Comparison of ENCODE assay signal across 17 cellular contexts in the genomic region with DNA sequence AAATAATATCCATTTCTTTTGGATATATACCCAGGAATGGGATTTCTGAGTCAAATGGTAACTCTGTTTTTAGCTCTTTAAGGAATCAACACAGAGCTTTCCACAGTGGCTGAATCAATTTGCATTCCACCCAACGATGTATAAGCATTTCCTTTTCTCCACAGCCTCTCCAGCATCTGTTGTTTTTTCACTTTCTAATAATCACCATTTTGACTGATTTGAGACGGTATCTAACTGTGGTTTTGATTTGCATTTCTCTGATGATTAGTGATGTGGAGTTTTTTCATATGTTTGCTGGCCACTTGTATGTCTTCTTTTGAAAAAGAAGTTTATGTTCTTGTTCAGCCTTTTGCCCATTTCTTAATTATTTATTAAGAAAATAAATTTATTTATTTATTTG.
"Had no signal": no experiment of that assay in that cellular context is flagged by ENCODE, and none has a peak within 500 bp of the region (broad histone marks: within the 10 kb centered on the region; RNA-seq: fewer than 3 reads in every experiment).

No MANE protein-coding gene starts in this region.

- H3K36me3 ChIP-seq: heart left ventricle, prostate gland, uterus had no signal

- H3K27me3 ChIP-seq: heart left ventricle, uterus had no signal

- H3K4me3 ChIP-seq: heart left ventricle, prostate gland, uterus had no signal

- H3K4me1 ChIP-seq: heart left ventricle, prostate gland, uterus had no signal

- DNase-seq: activated CD4-positive, alpha-beta T cell treated with anti-CD3 and anti-CD28 coated beads for 1 hour; activated gamma-delta T cell treated with Interleukin-2 at 50 U/mL for 16 hours; activated T-cell treated with anti-CD3 and anti-CD28 coated beads, Interleukin-2, amount 50 U/mL, for 1 hour; aorta; effector CD4-positive, alpha-beta T cell; heart left ventricle; left ventricle myocardium superior; mammary epithelial cell; midbrain; natural killer cell; stimulated activated CD4-positive, alpha-beta T cell treated with anti-CD3 and anti-CD28 coated beads, Interleukin-2, amount 100 ng/mL, for 48 hours; stimulated activated CD8-positive, alpha-beta memory T cell treated with anti-CD3 and anti-CD28 coated beads, Interleukin-4, amount 100 ng/mL, for 48 hours; stimulated activated naive B cell treated with anti-CD40 and anti-IgM and Interleukin-4, amounts not matched to agents 10 μg/mL and 1 μg/mL and 100 μg/mL, for 72 hours; trophoblast cell; uterus had no signal

- H3K27ac ChIP-seq: heart left ventricle, prostate gland, uterus had no signal

- H3K9me3 ChIP-seq: prostate gland, uterus had no signal

- ATAC-seq: activated naive CD4-positive, alpha-beta T cell treated with anti-CD3 and anti-CD28 coated beads, Interleukin-2, amount 50 U/mL, for 72 hours; heart left ventricle; left ventricle myocardium superior; natural killer cell; stimulated activated naive B cell treated with anti-CD40 and anti-IgM and Interleukin-4, amounts not matched to agents 10 μg/mL and 1 μg/mL and 100 μg/mL, for 72 hours had no signal
